30 cellular contexts compared by ENCODE assay signal in the genomic region with DNA sequence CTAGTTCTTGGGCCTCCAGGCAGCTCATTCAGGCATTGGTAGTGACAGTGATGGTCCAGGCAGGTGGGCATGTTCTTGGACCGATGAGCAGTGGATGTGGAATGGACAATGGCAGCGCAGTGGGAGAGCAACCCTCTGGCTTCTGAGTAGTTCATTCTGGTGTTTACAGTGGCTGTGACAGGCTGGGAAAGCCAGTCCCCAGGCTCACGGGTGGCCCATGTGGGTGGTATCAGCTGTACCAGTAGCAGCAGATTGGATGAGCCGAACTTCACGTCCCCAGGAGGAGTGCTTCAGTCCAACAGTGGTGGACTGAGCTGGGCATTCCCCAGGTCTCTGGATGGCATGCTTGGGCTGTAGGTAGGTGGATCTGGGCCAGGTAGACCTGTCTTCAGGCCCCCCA.
"Had no signal": no experiment of that assay in that cellular context is flagged by ENCODE, and none has a peak within 500 bp of the region (broad histone marks: within the 10 kb centered on the region; RNA-seq: fewer than 3 reads in every experiment).

No MANE protein-coding gene starts in this region.

- H3K4me1 Mint-ChIP-seq: natural killer cell; nephron; neural progenitor cell; stimulated activated memory B cell treated with anti-CD40 and anti-IgM and Interleukin-4, amounts not matched to agents 10 μg/mL and 1 μg/mL and 100 μg/mL, for 72 hours had no signal

- H3K4me3 ChIP-seq: neural progenitor cell, ovary, psoas muscle, right lobe of liver, sigmoid colon, suprapubic skin, testis, tibial artery, transverse colon, vagina had no signal

- H3K27ac ChIP-seq: neural progenitor cell, neutrophil, ovary, parathyroid adenoma, psoas muscle, right lobe of liver, sigmoid colon, suprapubic skin, testis, tibial artery, transverse colon, vagina had no signal

- H3K36me3 Mint-ChIP-seq: naive thymus-derived CD4-positive, alpha-beta T cell; neural progenitor cell; stimulated activated memory B cell treated with anti-CD40 and anti-IgM and Interleukin-4, amounts not matched to agents 10 μg/mL and 1 μg/mL and 100 μg/mL, for 72 hours; type B pancreatic cell had no signal

- ATAC-seq: naive thymus-derived CD4-positive, alpha-beta T cell; natural killer cell; psoas muscle; right cardiac atrium; stimulated activated memory B cell treated with anti-CD40 and anti-IgM and Interleukin-4, amounts not matched to agents 10 μg/mL and 1 μg/mL and 100 μg/mL, for 72 hours had no signal

- H3K36me3 ChIP-seq: neural progenitor cell, neutrophil, ovary, right lobe of liver, sigmoid colon, suprapubic skin, tibial artery, transverse colon, vagina had no signal

- DNase-seq: naive thymus-derived CD4-positive, alpha-beta T cell; natural killer cell; nucleus accumbens; ovary; posterior cingulate gyrus; right cardiac atrium; sigmoid colon; small intestine; stimulated activated CD4-positive, alpha-beta T cell treated with anti-CD3 and anti-CD28 coated beads, Interleukin-12 subunit alpha, Interleukin-12 subunit beta, amount 100 ng/mL, for 4 hours; stimulated activated CD4-positive, alpha-beta T cell treated with anti-CD3 and anti-CD28 coated beads, Interleukin-1b, Interleukin-23, amount 100 ng/mL, for 48 hours; stimulated activated CD4-positive, alpha-beta T cell treated with anti-CD3 and anti-CD28 coated beads, Interleukin-4, amount 100 ng/mL, for 1 hour; stimulated activated CD4-positive, alpha-beta T cell treated with anti-CD3 and anti-CD28 coated beads, Interleukin-4, amount 100 ng/mL, for 4 hours; stimulated activated CD8-positive, alpha-beta memory T cell treated with anti-CD3 and anti-CD28 coated beads, Interleukin-4, amount 100 ng/mL, for 48 hours; stimulated activated naive CD4-positive, alpha-beta T cell; substantia nigra; testis; transverse colon had no signal

- H3K27me3 Mint-ChIP-seq: progenitor cell of endocrine pancreas; stimulated activated memory B cell treated with anti-CD40 and anti-IgM and Interleukin-4, amounts not matched to agents 10 μg/mL and 1 μg/mL and 100 μg/mL, for 72 hours; stimulated activated naive CD8-positive, alpha-beta T cell treated with anti-CD3 and anti-CD28 coated beads, Interleukin-15, Interleukin-2, amounts not matched to agents 100 ng/mL and 50 ng/mL, for 24 hours had no signal

- H3K4me3 Mint-ChIP-seq: naive thymus-derived CD4-positive, alpha-beta T cell; natural killer cell; nephron; neural progenitor cell; stimulated activated memory B cell treated with anti-CD40 and anti-IgM and Interleukin-4, amounts not matched to agents 10 μg/mL and 1 μg/mL and 100 μg/mL, for 72 hours; stimulated activated naive CD8-positive, alpha-beta T cell treated with anti-CD3 and anti-CD28 coated beads, Interleukin-15, Interleukin-2, amounts not matched to agents 100 ng/mL and 50 ng/mL, for 24 hours; type B pancreatic cell had no signal

- H3K9me3 ChIP-seq: neutrophil, ovary, psoas muscle, right lobe of liver, sigmoid colon, testis, transverse colon, vagina had no signal

- H3K9me3 Mint-ChIP-seq: stimulated activated naive CD8-positive, alpha-beta T cell treated with anti-CD3 and anti-CD28 coated beads, Interleukin-15, Interleukin-2, amounts not matched to agents 100 ng/mL and 50 ng/mL, for 24 hours; type B pancreatic cell had no signal

- H3K4me1 ChIP-seq: neural progenitor cell, parathyroid adenoma, psoas muscle, right lobe of liver, sigmoid colon, suprapubic skin, testis, tibial artery, transverse colon, vagina had no signal

- H3K27ac Mint-ChIP-seq: naive thymus-derived CD4-positive, alpha-beta T cell; natural killer cell; nephron; neural progenitor cell; progenitor cell of endocrine pancreas; stimulated activated memory B cell treated with anti-CD40 and anti-IgM and Interleukin-4, amounts not matched to agents 10 μg/mL and 1 μg/mL and 100 μg/mL, for 72 hours; stimulated activated naive CD8-positive, alpha-beta T cell treated with anti-CD3 and anti-CD28 coated beads, Interleukin-15, Interleukin-2, amounts not matched to agents 100 ng/mL and 50 ng/mL, for 24 hours; type B pancreatic cell had no signal

- H3K27me3 ChIP-seq: neural progenitor cell, neutrophil, ovary, right lobe of liver, sigmoid colon, suprapubic skin, testis, tibial artery, transverse colon, vagina had no signal
